In genomic region chr12:22729898-22730443, GRCh38 we compare ENCODE assay signal across 10 cellular contexts.
DNase-seq lines count a peak whose midpoint lies in the region; ATAC-seq and TF ChIP-seq lines count a peak whose summit lies in the region.
"Had no signal": no experiment of that assay in that cellular context is flagged by ENCODE, and none has a peak within 500 bp of the region (broad histone marks: within the 10 kb centered on the region; RNA-seq: fewer than 3 reads in every experiment).

No MANE protein-coding gene starts in this region.

- H3K36me3 ChIP-seq in right atrium auricular region (no peaks in the 10 kb centered on the region), right lobe of liver (no peaks in the 10 kb centered on the region), vagina (no peaks in the 10 kb centered on the region), PC-9 (ENCODE audit: low read depth) (no peaks in the 10 kb centered on the region)

- H3K9me3 ChIP-seq in right atrium auricular region (no peaks in the 10 kb centered on the region), right lobe of liver (no peaks in the 10 kb centered on the region), vagina (no peaks in the 10 kb centered on the region), PC-9 (ENCODE audit: insufficient read depth, low read depth) (no peaks in the 10 kb centered on the region)

- no peaks in the 10 kb centered on the region for H3K79me2 ChIP-seq in PC-9 (ENCODE audit: low read depth)

- 26% methylated on average over 3 of the region's 3 CpGs for WGBS in right lobe of liver (ENCODE audit: insufficient coverage, low coverage, low lambda C conversion rate, missing lambda C conversion rate)

- TF ChIP-seq CTCF in right atrium auricular region (IDR thresholded peaks at IDR 0.05) (no peak), choroid plexus epithelial cell (conservative IDR thresholded peaks at IDR 0.05; ENCODE audit: low read depth, low read length) (no peak), right lobe of liver (IDR thresholded peaks at IDR 0.05) (no peak), vagina (IDR thresholded peaks at IDR 0.05) (no peak), PC-9 (conservative IDR thresholded peaks at IDR 0.05) (no peak)

- H3K4me1 ChIP-seq in right atrium auricular region: peaks cover 0 to 8% of the 10 kb centered on the region in 2 donors
- peaks cover 0 to 15% (median 5%) of the 10 kb centered on the region in 4 donors for H3K4me1 ChIP-seq in right lobe of liver
- peaks cover 12% of the 10 kb centered on the region for H3K4me1 ChIP-seq in vagina
- H3K4me1 ChIP-seq in PC-9 (replicated peaks; ENCODE audit: insufficient read depth): no peaks in the 10 kb centered on the region

- intact Hi-C loops in Right ventricle myocardium inferior (cut with DNase I): no loop called here
- intact Hi-C loops in right lobe of liver (cut with DNase I): no loop called here
- intact Hi-C loops in vagina (cut with DNase I): no loop called here
- intact Hi-C loops in head of caudate nucleus (cut with DNase I): no loop called here
- intact Hi-C loops in PC-9 (cut with micrococcal nuclease; ENCODE audit: unreplicated experiment): no loop called here

- CTCF ChIA-PET in PC-9 (lab: Charles Lee): interaction anchor here (0.6 kb wide), 1 partner anchor 449 kb away, joined by 3 read pairs; no protein-coding TSS in a partner anchor

- peaks cover 10% of the 10 kb centered on the region; the same call in 1 of the 2 replicates for H3K9me2 ChIP-seq in PC-9 (ENCODE audit: insufficient read depth)

- H4K20me1 ChIP-seq in PC-9 (ENCODE audit: insufficient read depth): no peaks in the 10 kb centered on the region

- no TSS peak for BruUV-seq in PC-9 (replicated peaks; lab: Mats Ljungman, UMichigan)

- TF ChIP-seq POLR2A in right lobe of liver (IDR thresholded peaks at IDR 0.05) (no peak), vagina (IDR thresholded peaks at IDR 0.05) (no peak)

- H3F3A ChIP-seq in PC-9 (ENCODE audit: insufficient read depth, low read depth): no peaks in the 10 kb centered on the region

- POLR2A ChIA-PET in PC-9 (lab: Charles Lee; ENCODE audit: unreplicated experiment): no interaction called here

- H3K27me3 ChIP-seq in right atrium auricular region (no peaks in the 10 kb centered on the region), right lobe of liver (no peaks in the 10 kb centered on the region), vagina (no peaks in the 10 kb centered on the region), PC-9 (ENCODE audit: insufficient read depth, low read depth) (peaks cover 37% of the 10 kb centered on the region)

- no peak overlapping the region for H2AFZ ChIP-seq in PC-9

- no peak overlapping the region for H3K4me3 ChIP-seq in right atrium auricular region
- no peak overlapping the region for H3K4me3 ChIP-seq in choroid plexus epithelial cell (ENCODE audit: low read depth, low read length)
- H3K4me3 ChIP-seq in right lobe of liver: no peak overlapping the region
- H3K4me3 ChIP-seq in vagina: no peak overlapping the region
- H3K4me3 ChIP-seq in PC-9: no peak overlapping the region

- no peak overlapping the region for H3K4me2 ChIP-seq in PC-9

- ATAC-seq in Right ventricle myocardium inferior: peak; percentile 48
- peak; percentile 28 to 89 (median 60) for ATAC-seq in right lobe of liver
- ATAC-seq in HG03342 (IDR thresholded peaks at IDR 0.05; ENCODE audit: unreplicated experiment): no peak

- DNase-seq in Right ventricle myocardium inferior (ENCODE audit: missing footprints) (no peak), right atrium auricular region (ENCODE audit: low spot score) (no peak), choroid plexus epithelial cell (ENCODE audit: low read depth) (peak; percentile 58), right lobe of liver (no peak), vagina (ENCODE audit: extremely low spot score in 2 of 2) (no peak), head of caudate nucleus (no peak), PC-9 (no peak)
- DNase-seq: activated effector memory CD4-positive, alpha-beta T cell treated with anti-CD3 and anti-CD28 coated beads, Interleukin-2, amount 50 U/mL, for 16 hours; NCI-H1105 treated with DMSO at 0.1 percent for 48 hours had no signal

- H3K27ac ChIP-seq in right atrium auricular region: peak overlapping the region in 1 of 2 donors; percentile 59
- H3K27ac ChIP-seq in right lobe of liver: peak overlapping the region in 1 of 3 donors; percentile 24
- H3K27ac ChIP-seq in vagina: peak overlapping the region; percentile 70
- no peak overlapping the region for H3K27ac ChIP-seq in PC-9
